ENCODE assay signal across 25 cellular contexts in the genomic region with DNA sequence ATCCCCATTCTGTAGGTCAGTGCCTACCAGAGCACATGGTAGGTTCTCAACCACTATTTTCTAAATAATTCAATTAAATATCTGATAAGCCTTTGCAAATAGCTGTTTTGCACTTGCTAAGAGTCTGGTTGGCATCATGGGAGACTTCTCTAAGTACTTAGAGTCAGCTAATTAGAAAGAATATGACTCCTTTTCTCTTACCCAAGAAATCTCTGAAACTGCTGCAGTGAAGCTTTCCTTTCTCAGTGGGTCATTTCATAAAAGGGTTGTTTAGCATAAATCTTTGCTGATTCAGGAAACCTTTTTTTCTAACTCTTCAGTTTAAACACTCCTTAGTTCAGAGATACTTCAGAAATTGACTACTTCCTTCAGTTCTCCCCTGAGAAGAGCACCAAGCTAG.
DNase-seq lines count a peak whose midpoint lies in the region; ATAC-seq and TF ChIP-seq lines count a peak whose summit lies in the region.
"Had no signal": no experiment of that assay in that cellular context is flagged by ENCODE, and none has a peak within 500 bp of the region (broad histone marks: within the 10 kb centered on the region; RNA-seq: fewer than 3 reads in every experiment).

No MANE protein-coding gene starts in this region.

- ATAC-seq in GM18498 (IDR thresholded peaks at IDR 0.05; ENCODE audit: unreplicated experiment): peak; percentile 11
- ATAC-seq in GM19324 (IDR thresholded peaks at IDR 0.05; ENCODE audit: low FRiP score, unreplicated experiment): peak; percentile 19
- peak; percentile 10 for ATAC-seq in HG03280 (IDR thresholded peaks at IDR 0.05; ENCODE audit: unreplicated experiment)
- ATAC-seq: A549, GM12878 had no signal

- no peaks in the 10 kb centered on the region for H3K9me3 ChIP-seq in MM.1S (replicated peaks; ENCODE audit: insufficient read depth, low read length)
- H3K9me3 ChIP-seq: A549, BE2C, BLaER1 had no signal

- H3K79me2 ChIP-seq in MM.1S (ENCODE audit: low read length): no peaks in the 10 kb centered on the region

- peaks cover 20% of the 10 kb centered on the region for H3F3A ChIP-seq in MM.1S (ENCODE audit: insufficient read depth, low read length)

- no peak overlapping the region; the same call in 1 of the 2 replicates for H3K9ac ChIP-seq in MM.1S (ENCODE audit: low read length)
- H3K9ac ChIP-seq: BLaER1 had no signal

- peak overlapping the region; percentile 4; the same call in 1 of the 2 replicates for H3K4me3 ChIP-seq in MM.1S (ENCODE audit: low read length)
- H3K4me3 ChIP-seq: A549, BLaER1, GM12878 had no signal

- peaks cover 22% of the 10 kb centered on the region for H3K4me1 ChIP-seq in MM.1S (ENCODE audit: low read length)
- H3K4me1 ChIP-seq: A549, BE2C, BLaER1 had no signal

- TF ChIP-seq CTCF in MM.1S (IDR thresholded peaks at IDR 0.05; ENCODE audit: low read length): no peak

- peak; percentile 59 for DNase-seq in MM.1S
- DNase-seq in NCI-H146 (lab: John Stamatoyannopoulos, UW): no peak
- DNase-seq in midbrain (lab: John Stamatoyannopoulos, UW): no peak
- no peak for DNase-seq in activated CD8-positive, alpha-beta memory T cell treated with anti-CD3 and anti-CD28 coated beads, Interleukin-2, amount 50 U/mL, for 4 hours
- DNase-seq in NCI-H2029 (lab: John Stamatoyannopoulos, UW): no peak
- DNase-seq: BE2C; C1 segment of cervical spinal cord; CD4-positive, alpha-beta memory T cell; CD4-positive, CD25-positive, alpha-beta regulatory T cell; CD8-positive, alpha-beta memory T cell; COR-L47; DMS 273 treated with DMSO at 0.1 percent for 48 hours; DMS153; DMS53; DMS79; DND-41; EL; GDM1 had no signal

- H3K4me2 ChIP-seq in MM.1S (ENCODE audit: low read depth, low read length): peak overlapping the region; percentile 47
- H3K4me2 ChIP-seq: A549, BLaER1 had no signal

- H3K9me2 ChIP-seq in MM.1S (replicated peaks; ENCODE audit: insufficient read depth, low read length): no peaks in the 10 kb centered on the region

- no peaks in the 10 kb centered on the region for H4K20me1 ChIP-seq in MM.1S (ENCODE audit: insufficient read depth, low read length)
- H4K20me1 ChIP-seq: BLaER1 had no signal

- peak overlapping the region; percentile 67 for H3K27ac ChIP-seq in MM.1S (ENCODE audit: low read length)
- H3K27ac ChIP-seq: 22Rv1, A549, BLaER1 had no signal

- no peaks in the 10 kb centered on the region for H3K27me3 ChIP-seq in MM.1S (replicated peaks; ENCODE audit: insufficient read depth, low read length)
- H3K27me3 ChIP-seq: BE2C, BLaER1 had no signal

- peak overlapping the region; percentile 22; the same call in 1 of the 2 replicates for H2AFZ ChIP-seq in MM.1S (ENCODE audit: low read length)

- no peaks in the 10 kb centered on the region for H3K36me3 ChIP-seq in MM.1S (replicated peaks; ENCODE audit: insufficient read depth, low read length)
- H3K36me3 ChIP-seq: BE2C, BLaER1 had no signal
